Comparison of ENCODE assay signal across 6 cellular contexts in the genomic region with DNA sequence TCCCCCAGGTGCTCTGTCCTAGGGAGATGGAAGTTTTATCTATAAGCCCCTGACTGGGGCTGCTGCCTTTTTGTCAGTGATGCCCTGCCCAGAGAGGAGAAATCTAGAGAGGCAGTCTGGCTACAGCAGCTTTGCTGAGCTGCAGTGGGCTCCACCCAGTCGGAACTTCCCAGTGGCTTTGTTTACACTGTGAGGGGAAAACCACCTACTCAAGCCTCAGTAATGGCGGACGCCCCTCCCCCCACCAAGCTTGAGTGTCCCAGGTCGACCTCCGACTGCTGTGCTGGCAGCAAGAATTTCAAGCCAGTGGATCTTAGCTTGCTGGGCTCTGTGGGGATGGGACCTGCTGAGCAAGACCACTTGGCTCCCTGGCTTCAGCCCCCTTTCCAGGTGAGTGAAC. TPM values are rescaled to one million over a fixed set of nuclear protein-coding genes. Genes with fewer than 3 reads are reported as not detected.
"Had no signal": no experiment of that assay in that cellular context is flagged by ENCODE, and none has a peak within 500 bp of the region (broad histone marks: within the 10 kb centered on the region; RNA-seq: fewer than 3 reads in every experiment).

No MANE protein-coding gene starts in this region.

RNA-seq across cellular contexts. Expression of a gene that starts 12.3 kb away (rescaled TPM):
- total RNA-seq: activated CD8-positive, alpha-beta T cell treated with anti-CD3 and anti-CD28 coated beads, Interleukin-2, amount 10 ng/mL, durations not matched to agents 7 days and 5 days; activated T-helper 1 cell treated with anti-CD3 and anti-CD28 coated beads, Interleukin-12 subunit alpha, Interleukin-12 subunit beta, Interleukin-2, Interleukin-4 antibody, amounts not matched to agents 30 ng/mL and 10 ng/mL and 1 ng/mL, durations not matched to agents 14 hours and 24 hours and 36 hours; cardiac muscle cell; esophagus squamous epithelium; liver had no signal

RNA-seq across cellular contexts. Expression of a gene that starts 31.3 kb away (rescaled TPM):
- total RNA-seq: activated CD8-positive, alpha-beta T cell treated with anti-CD3 and anti-CD28 coated beads, Interleukin-2, amount 10 ng/mL, durations not matched to agents 7 days and 5 days; activated T-helper 1 cell treated with anti-CD3 and anti-CD28 coated beads, Interleukin-12 subunit alpha, Interleukin-12 subunit beta, Interleukin-2, Interleukin-4 antibody, amounts not matched to agents 30 ng/mL and 10 ng/mL and 1 ng/mL, durations not matched to agents 14 hours and 24 hours and 36 hours; cardiac muscle cell; liver; uterus had no signal

RNA-seq across cellular contexts. Expression of a gene that starts 42.6 kb away (rescaled TPM):
- total RNA-seq: activated CD8-positive, alpha-beta T cell treated with anti-CD3 and anti-CD28 coated beads, Interleukin-2, amount 10 ng/mL, durations not matched to agents 7 days and 5 days; activated T-helper 1 cell treated with anti-CD3 and anti-CD28 coated beads, Interleukin-12 subunit alpha, Interleukin-12 subunit beta, Interleukin-2, Interleukin-4 antibody, amounts not matched to agents 30 ng/mL and 10 ng/mL and 1 ng/mL, durations not matched to agents 14 hours and 24 hours and 36 hours; cardiac muscle cell; esophagus squamous epithelium; liver; uterus had no signal

RNA-seq across cellular contexts. Expression of a gene that starts 54.5 kb away (rescaled TPM):
- total RNA-seq: activated CD8-positive, alpha-beta T cell treated with anti-CD3 and anti-CD28 coated beads, Interleukin-2, amount 10 ng/mL, durations not matched to agents 7 days and 5 days; activated T-helper 1 cell treated with anti-CD3 and anti-CD28 coated beads, Interleukin-12 subunit alpha, Interleukin-12 subunit beta, Interleukin-2, Interleukin-4 antibody, amounts not matched to agents 30 ng/mL and 10 ng/mL and 1 ng/mL, durations not matched to agents 14 hours and 24 hours and 36 hours; cardiac muscle cell; esophagus squamous epithelium; liver; uterus had no signal
